ENCODE assay signal across 19 cellular contexts in genomic region chr22:19754701-19755144, GRCh38. TPM values are rescaled to one million over a fixed set of nuclear protein-coding genes. Genes with fewer than 3 reads are reported as not detected.
DNase-seq lines count a peak whose midpoint lies in the region; ATAC-seq, FAIRE-seq and TF ChIP-seq lines count a peak whose summit lies in the region.
"Had no signal": no experiment of that assay in that cellular context is flagged by ENCODE, and none has a peak within 500 bp of the region (broad histone marks: within the 10 kb centered on the region; RNA-seq: fewer than 3 reads in every experiment).

No MANE protein-coding gene starts in this region.

- H3K4me1 Mint-ChIP-seq in naive B cell, result peaks cover 22 to 29% (median 24%) of the 10 kb centered on the region in 3 donors

- H3K79me2 ChIP-seq in ACC112 (ENCODE audit: control insufficient read depth, insufficient read depth, low read length, unreplicated experiment) (no peaks in the 10 kb centered on the region), endothelial cell of umbilical vein (ENCODE audit: control insufficient read depth, insufficient read depth, low read length) (no peaks in the 10 kb centered on the region)

- H3K9ac ChIP-seq in endothelial cell of umbilical vein (replicated peaks; ENCODE audit: extremely low read depth, insufficient read depth, low read length), result no peak overlapping the region

- H3K27ac ChIP-seq in ACC112 (ENCODE audit: low read depth, low read length), result no peak overlapping the region
- no peak overlapping the region for H3K27ac ChIP-seq in HEK293 (ENCODE audit: extremely low read depth, low read depth, low read length)
- H3K27ac ChIP-seq in endothelial cell of umbilical vein (ENCODE audit: insufficient read depth, low read depth, low read length), result no peak overlapping the region
- no peak overlapping the region for H3K27ac ChIP-seq in heart right ventricle
- H3K27ac ChIP-seq: SJSA1 had no signal

- no peak for TF ChIP-seq CTCF in HEK293 (tag by site-specific recombination; IDR thresholded peaks at IDR 0.05)
- no peak for TF ChIP-seq CTCF in endothelial cell of umbilical vein (IDR thresholded peaks at IDR 0.05; ENCODE audit: extremely low read depth in 1 of 2, insufficient read depth in 1 of 2, low read depth in 1 of 2, low read length in 2 of 2)
- TF ChIP-seq CTCF in heart right ventricle (IDR thresholded peaks at IDR 0.05), result no peak

- no peak for TF ChIP-seq POLR2A in endothelial cell of umbilical vein (IDR thresholded peaks at IDR 0.05; ENCODE audit: low read depth, low read length)

- DNase-seq in endothelial cell of umbilical vein (ENCODE audit: low read depth, low spot score) (no peak), naive B cell (no peak), islet precursor cell (no peak), KG1 (lab: John Stamatoyannopoulos, UW) (no peak), heart right ventricle (no peak)
- DNase-seq: C1 segment of cervical spinal cord, DMS 273 treated with DMSO at 0.1 percent for 48 hours, NCI-H1436, NCI-H2029, NCI-H2171 treated with DMSO at 0.1 percent for 48 hours, NCI-H446 treated with DMSO at 0.1 percent for 48 hours, NCI-H774 had no signal

- POLR2A ChIA-PET in HEK293 (lab: Yijun Ruan, JAX), result no interaction called here
- POLR2A ChIA-PET in endothelial cell of umbilical vein (lab: Charles Lee), result no interaction called here

- dilution Hi-C loops in endothelial cell of umbilical vein (cut with MboI; ENCODE audit: extremely low pct_ligation_motif_present, low sequenced_read_pairs), result no loop called here

- no peak overlapping the region for H2AFZ ChIP-seq in ACC112 (ENCODE audit: low read length, unreplicated experiment)
- H2AFZ ChIP-seq in endothelial cell of umbilical vein (ENCODE audit: low read depth, low read length), result no peak overlapping the region

- no peaks in the 10 kb centered on the region for H4K20me1 ChIP-seq in endothelial cell of umbilical vein (replicated peaks; ENCODE audit: control insufficient read depth, extremely low read depth, insufficient read depth, low read length)

- no peaks in the 10 kb centered on the region for H3K9me1 ChIP-seq in endothelial cell of umbilical vein (replicated peaks; ENCODE audit: control insufficient read depth, extremely low read depth, insufficient read depth, low read length)

- ATAC-seq in naive B cell (ENCODE audit: low read depth in 2 of 2) (no peak), HG03565 (IDR thresholded peaks at IDR 0.05; ENCODE audit: unreplicated experiment) (no peak), heart right ventricle (no peak)

- H3K9me3 Mint-ChIP-seq in naive B cell, result peaks cover 0 to under 1% (median 0%) of the 10 kb centered on the region in 7 donors

- H3K36me3 Mint-ChIP-seq in naive B cell, result peaks cover under 1 to 4% of the 10 kb centered on the region in 2 donors

- intact Hi-C loops in endothelial cell of umbilical vein (cut with micrococcal nuclease) (loop anchor here (5.0 kb wide), 1 partner anchor 98 kb away; the partner anchor contains the start of genes GNB1L and RTL10), heart right ventricle (cut with DNase I) (loop anchor here in 2 of 10 donors (10.0 kb wide), 2 partner anchors 50 to 90 kb away; no protein-coding TSS in a partner anchor)

- H3K9me3 ChIP-seq in HEK293 (ENCODE audit: control insufficient read depth, insufficient read depth, low read depth, low read length) (no peaks in the 10 kb centered on the region), endothelial cell of umbilical vein (replicated peaks; ENCODE audit: control insufficient read depth, insufficient read depth, low read length) (no peaks in the 10 kb centered on the region), heart right ventricle (no peaks in the 10 kb centered on the region)
- H3K9me3 ChIP-seq: SJSA1 had no signal

- CTCF ChIA-PET in HEK293 (lab: Yijun Ruan, JAX) (interaction anchor here (1.4 to 5.3 kb wide), 4 partner anchors 9 to 24 kb away, joined by 6 to 42 read pairs (median 8); no protein-coding TSS in a partner anchor), endothelial cell of umbilical vein (lab: Charles Lee) (interaction anchor here (1.3 to 5.6 kb wide), 2 partner anchors 12 to 157 kb away, joined by 3 to 73 read pairs; no protein-coding TSS in a partner anchor)

- H3K27ac Mint-ChIP-seq in naive B cell, result no peak overlapping the region

- no peak for FAIRE-seq in endothelial cell of umbilical vein (lab: Jason Lieb, UNC)
- FAIRE-seq: A204.1, GM12892 had no signal

- BruUV-seq in endothelial cell of umbilical vein (replicated peaks; lab: Mats Ljungman, UMichigan), result no TSS peak

- peak overlapping the region; percentile 21; the same call in 1 of the 2 replicates for H3K4me3 ChIP-seq in ACC112 (ENCODE audit: low read depth, low read length)
- no peak overlapping the region for H3K4me3 ChIP-seq in HEK293 (ENCODE audit: low read depth, low read length)
- no peak overlapping the region for H3K4me3 ChIP-seq in endothelial cell of umbilical vein (replicated peaks in 1 of 3; ENCODE audit: insufficient read depth in 1 of 3, low read depth in 1 of 3, low read length in 3 of 3)
- H3K4me3 ChIP-seq in heart right ventricle, result peak overlapping the region in 1 of 10 donors; percentile 5
- H3K4me3 ChIP-seq: SJSA1 had no signal

- 31 to 34% methylated on average over 14 of the region's 14 CpGs for WGBS in heart right ventricle, 2 donors

- no peak overlapping the region for H3K4me2 ChIP-seq in endothelial cell of umbilical vein (ENCODE audit: insufficient read depth, low read length)

- peaks cover 29 to 76% (median 63%) of the 10 kb centered on the region in 3 donors for H3K27me3 Mint-ChIP-seq in naive B cell

- H3K4me1 ChIP-seq in ACC112 (ENCODE audit: control insufficient read depth, insufficient read depth, low read length, unreplicated experiment), result no peaks in the 10 kb centered on the region
- H3K4me1 ChIP-seq in HEK293 (ENCODE audit: control insufficient read depth, insufficient read depth, low read length), result no peaks in the 10 kb centered on the region
- H3K4me1 ChIP-seq in endothelial cell of umbilical vein (ENCODE audit: control insufficient read depth, extremely low read depth, insufficient read depth, low read length), result peaks cover 4% of the 10 kb centered on the region
- peaks cover 8 to 38% (median 29%) of the 10 kb centered on the region in 9 donors for H3K4me1 ChIP-seq in heart right ventricle

- peak overlapping the region in 5 of 8 donors; percentile 9 to 82 (median 25) for H3K4me3 Mint-ChIP-seq in naive B cell

- H3K36me3 ChIP-seq in ACC112 (ENCODE audit: insufficient read depth, low read length) (no peaks in the 10 kb centered on the region), HEK293 (ENCODE audit: control insufficient read depth in 2 of 2, insufficient read depth in 1 of 2, low read length in 2 of 2) (no peaks in the 10 kb centered on the region), endothelial cell of umbilical vein (ENCODE audit: control insufficient read depth in 2 of 2, extremely low read depth in 1 of 2, insufficient read depth in 2 of 2, low read length in 2 of 2) (no peaks in the 10 kb centered on the region), heart right ventricle (no peaks in the 10 kb centered on the region)
- H3K36me3 ChIP-seq: SJSA1 had no signal

- H3K27me3 ChIP-seq in ACC112 (ENCODE audit: insufficient read depth, low read length), result peaks cover 40% of the 10 kb centered on the region
- H3K27me3 ChIP-seq in endothelial cell of umbilical vein (ENCODE audit: control insufficient read depth in 2 of 2, insufficient read depth in 2 of 2, low read length in 2 of 2), result peaks cover 28 to 50% of the 10 kb centered on the region in 2 experiments
- peaks cover 54 to 86% (median 73%) of the 10 kb centered on the region in 7 donors for H3K27me3 ChIP-seq in heart right ventricle

RNA-seq across cellular contexts. Expression of gene TBX1, which starts 5.9 kb away (rescaled TPM):
- total RNA-seq in endothelial cell of umbilical vein (30.2 and 38.2 TPM in 2 replicates), heart right ventricle (1 to 10 TPM in 5 of 10 donors, under 1 TPM in 5; 0.53 to 1.8 (median 1.0) TPM)
- polyA plus RNA-seq in endothelial cell of umbilical vein (8.9 and 11.0 TPM in 2 replicates), naive B cell (ENCODE audit: low read depth in 6 of 6) (not detected), heart right ventricle (1 to 10 TPM in 1 of 2 donors, under 1 TPM in 1; 0.61 to 1.0 TPM)
- polyA plus RNA-seq in endothelial cell of umbilical vein (2011; cell fraction: cytosol; rRNA removed), result 6.3 and 6.6 TPM in 2 replicates
- 28.4 and 44.8 TPM in 2 replicates for polyA plus RNA-seq in endothelial cell of umbilical vein (2011; cell fraction: nucleus; rRNA removed)
- 7.1 and 14.5 TPM in 2 replicates for polyA plus RNA-seq in endothelial cell of umbilical vein (2012)
- 6.0 and 9.7 TPM in 2 replicates for polyA minus RNA-seq in endothelial cell of umbilical vein
- not detected for polyA minus RNA-seq in endothelial cell of umbilical vein (2011; cell fraction: cytosol; rRNA and poly(A)+ RNA removed)
- 10.4 and 16.9 TPM in 2 replicates for polyA minus RNA-seq in endothelial cell of umbilical vein (2011; cell fraction: nucleus; rRNA and poly(A)+ RNA removed)

RNA-seq across cellular contexts. Expression of gene GP1BB, which starts 31.4 kb away (rescaled TPM):
- total RNA-seq in endothelial cell of umbilical vein (1.5 and 1.7 TPM in 2 replicates), heart right ventricle (10 to 100 TPM in 1 of 10 donors, 1 to 10 TPM in 3, not detected in 6; 5.3 to 13.4 (median 6.4) TPM)
- polyA plus RNA-seq in endothelial cell of umbilical vein (6.2 and 8.3 TPM in 2 replicates), naive B cell (ENCODE audit: low read depth in 6 of 6) (1 to 10 TPM in 5 of 6 donors, under 1 TPM in 1; 0.38 to 6.2 (median 4.0) TPM), heart right ventricle (10 to 100 TPM; 12.4 to 56.1 TPM)
- 1.9 and 3.0 TPM in 2 replicates for polyA plus RNA-seq in endothelial cell of umbilical vein (2011; cell fraction: cytosol; rRNA removed)
- 6.0 and 11.5 TPM in 2 replicates for polyA plus RNA-seq in endothelial cell of umbilical vein (2011; cell fraction: nucleus; rRNA removed)
- polyA plus RNA-seq in endothelial cell of umbilical vein (2012), result 0.98 and 2.3 TPM in 2 replicates
- polyA minus RNA-seq in endothelial cell of umbilical vein, result 0.61 and 1.4 TPM in 2 replicates
- polyA minus RNA-seq in endothelial cell of umbilical vein (2011; cell fraction: cytosol; rRNA and poly(A)+ RNA removed), result not detected
- polyA minus RNA-seq in endothelial cell of umbilical vein (2011; cell fraction: nucleus; rRNA and poly(A)+ RNA removed), result 1.5 and 3.8 TPM in 2 replicates
- total RNA-seq: HT1080 had no signal

RNA-seq across cellular contexts. Expression of gene SEPTIN5, which starts 40.4 kb away (rescaled TPM):
- total RNA-seq in endothelial cell of umbilical vein (31.1 and 33.5 TPM in 2 replicates), heart right ventricle (100 to 1,000 TPM in 8 of 10 donors, 10 to 100 TPM in 2; 60.9 to 218 (median 144) TPM)
- polyA plus RNA-seq in endothelial cell of umbilical vein (35.8 and 37.8 TPM in 2 replicates), naive B cell (ENCODE audit: low read depth in 6 of 6) (1 to 10 TPM in 3 of 6 donors, under 1 TPM in 2, not detected in 1; 0.38 to 1.6 (median 1.0) TPM), heart right ventricle (100 to 1,000 TPM in 1 of 2 donors, 10 to 100 TPM in 1; 56.5 to 104 TPM)
- polyA plus RNA-seq in endothelial cell of umbilical vein (2011; cell fraction: cytosol; rRNA removed), result 19.1 and 24.3 TPM in 2 replicates
- 89.2 and 133 TPM in 2 replicates for polyA plus RNA-seq in endothelial cell of umbilical vein (2011; cell fraction: nucleus; rRNA removed)
- 18.2 and 32.5 TPM in 2 replicates for polyA plus RNA-seq in endothelial cell of umbilical vein (2012)
- 55.8 and 59.9 TPM in 2 replicates for polyA minus RNA-seq in endothelial cell of umbilical vein
- polyA minus RNA-seq in endothelial cell of umbilical vein (2011; cell fraction: cytosol; rRNA and poly(A)+ RNA removed), result not detected
- 21.0 and 36.7 TPM in 2 replicates for polyA minus RNA-seq in endothelial cell of umbilical vein (2011; cell fraction: nucleus; rRNA and poly(A)+ RNA removed)

Comparison
In these comparisons a context has a peak if more than half of its experiments do, and no peak if none do; other contexts are left out.
1. RNA of gene SEPTIN5, which starts 40.4 kb away (polyA plus RNA-seq): 56.5 to 104 TPM in heart right ventricle and 18.2 to 133 TPM in endothelial cell of umbilical vein; 0.38 to 1.6 TPM in naive B cell; every median in the first group is over 4 times any median in the second.